ENCODE assay signal across 8 cellular contexts in genomic region chr17:19766421-19767270, GRCh38. TPM values are rescaled to one million over a fixed set of nuclear protein-coding genes. Genes with fewer than 3 reads are reported as not detected.
DNase-seq lines count a peak whose midpoint lies in the region; ATAC-seq and TF ChIP-seq lines count a peak whose summit lies in the region.

No MANE protein-coding gene starts in this region.

- H3K9me3 ChIP-seq in gastroesophageal sphincter = no peaks in the 10 kb centered on the region
- no peaks in the 10 kb centered on the region for H3K9me3 ChIP-seq in parathyroid adenoma (ENCODE audit: control insufficient read depth, low read length)
- H3K9me3 ChIP-seq in upper lobe of left lung = no peaks in the 10 kb centered on the region

- no peak overlapping the region for H3K9ac ChIP-seq in parathyroid adenoma

- H3K4me3 ChIP-seq in Jurkat, Clone E6-1 (ENCODE audit: low read length) = no peak overlapping the region
- H3K4me3 ChIP-seq in gastroesophageal sphincter = no peak overlapping the region
- no peak overlapping the region for H3K4me3 ChIP-seq in parathyroid adenoma (ENCODE audit: low read depth, low read length)
- no peak overlapping the region for H3K4me3 ChIP-seq in upper lobe of left lung

- H3K27ac ChIP-seq in gastroesophageal sphincter (no peak overlapping the region), parathyroid adenoma (no peak overlapping the region), upper lobe of left lung (no peak overlapping the region)

- no peaks in the 10 kb centered on the region for H3K79me2 ChIP-seq in parathyroid adenoma

- H3K4me1 ChIP-seq in gastroesophageal sphincter (peaks cover 0 to 16% (median 0%) of the 10 kb centered on the region in 3 donors), parathyroid adenoma (no peaks in the 10 kb centered on the region), upper lobe of left lung (peaks cover 0 to 9% (median 5%) of the 10 kb centered on the region in 4 donors)

- DNase-seq in NCI-H2081 (lab: John Stamatoyannopoulos, UW) = peak; percentile 25 to 28
- no peak for DNase-seq in NCI-H2081 treated with DMSO at 0.1 percent for 48 hours (lab: John Stamatoyannopoulos, UW)
- DNase-seq in Jurkat, Clone E6-1 (ENCODE audit: low read depth, low spot score) = peak; percentile 22
- DNase-seq in SHP77 treated with DMSO at 0.1 percent for 48 hours (lab: John Stamatoyannopoulos, UW) = peak; percentile 56
- peak; percentile 92 for DNase-seq in activated effector memory CD4-positive, alpha-beta T cell treated with anti-CD3 and anti-CD28 coated beads, Interleukin-2, amount 50 U/mL, for 16 hours
- DNase-seq in upper lobe of left lung = peak; percentile 70 to 96

- no peak overlapping the region for H3K4me2 ChIP-seq in parathyroid adenoma (ENCODE audit: low read length)

- TF ChIP-seq EP300 in gastroesophageal sphincter (IDR thresholded peaks at IDR 0.05) (no peak), upper lobe of left lung (IDR thresholded peaks at IDR 0.05) (no peak)

- peaks cover 16% of the 10 kb centered on the region for H3K27me3 ChIP-seq in gastroesophageal sphincter
- no peaks in the 10 kb centered on the region for H3K27me3 ChIP-seq in parathyroid adenoma (ENCODE audit: control insufficient read depth, insufficient read depth, low read length)
- no peaks in the 10 kb centered on the region for H3K27me3 ChIP-seq in upper lobe of left lung

- ATAC-seq in gastroesophageal sphincter (peak; percentile 86), upper lobe of left lung (ENCODE audit: low FRiP score in 2 of 2) (peak; percentile 76 to 87)

- peaks cover 0 to 4% of the 10 kb centered on the region in 2 donors for H3K36me3 ChIP-seq in gastroesophageal sphincter
- H3K36me3 ChIP-seq in parathyroid adenoma (ENCODE audit: control insufficient read depth, insufficient read depth, low read length) = no peaks in the 10 kb centered on the region
- no peaks in the 10 kb centered on the region for H3K36me3 ChIP-seq in upper lobe of left lung

- TF ChIP-seq POLR2A in gastroesophageal sphincter (IDR thresholded peaks at IDR 0.05) (no peak), upper lobe of left lung (IDR thresholded peaks at IDR 0.05) (no peak)

- 40 to 50% methylated on average over 1 to 2 of the region's 12 CpGs for WGBS in gastroesophageal sphincter (ENCODE audit: low coverage in 1 of 2), 2 donors
- 19 to 27% methylated on average over 8 to 12 of the region's 12 CpGs for WGBS in upper lobe of left lung, 2 donors

- peak overlapping the region; percentile 19 for H2AFZ ChIP-seq in parathyroid adenoma

- TF ChIP-seq CTCF in gastroesophageal sphincter (IDR thresholded peaks at IDR 0.05) (peak; percentile 86 to 97 (median 93)), parathyroid adenoma (IDR thresholded peaks at IDR 0.05) (peak; percentile 97), upper lobe of left lung (IDR thresholded peaks at IDR 0.05) (peak; percentile 88 to 93 (median 91))

RNA-seq across cellular contexts. Expression of gene ALDH3A1, which starts 18.5 kb away (rescaled TPM):
- polyA plus RNA-seq in Jurkat, Clone E6-1 (2012; ENCODE audit: insufficient read depth, insufficient read length) = not detected
- 10 to 100 TPM in 1 of 4 donors, 1 to 10 TPM in 3; 1.6 to 18.8 (median 3.1) TPM for total RNA-seq in gastroesophageal sphincter
- total RNA-seq in upper lobe of left lung = 10 to 100 TPM in 3 of 6 donors, 1 to 10 TPM in 3; 2.4 to 72.8 (median 9.1) TPM

RNA-seq across cellular contexts. Expression of gene SLC47A2, which starts 50.3 kb away (rescaled TPM):
- polyA plus RNA-seq in Jurkat, Clone E6-1 (2012; ENCODE audit: insufficient read depth, insufficient read length) = not detected
- not detected for total RNA-seq in gastroesophageal sphincter
- under 1 TPM in 1 of 6 donors, not detected in 5; 0.09 TPM for total RNA-seq in upper lobe of left lung
